ENCODE assay signal across 2 cellular contexts in the genomic region with DNA sequence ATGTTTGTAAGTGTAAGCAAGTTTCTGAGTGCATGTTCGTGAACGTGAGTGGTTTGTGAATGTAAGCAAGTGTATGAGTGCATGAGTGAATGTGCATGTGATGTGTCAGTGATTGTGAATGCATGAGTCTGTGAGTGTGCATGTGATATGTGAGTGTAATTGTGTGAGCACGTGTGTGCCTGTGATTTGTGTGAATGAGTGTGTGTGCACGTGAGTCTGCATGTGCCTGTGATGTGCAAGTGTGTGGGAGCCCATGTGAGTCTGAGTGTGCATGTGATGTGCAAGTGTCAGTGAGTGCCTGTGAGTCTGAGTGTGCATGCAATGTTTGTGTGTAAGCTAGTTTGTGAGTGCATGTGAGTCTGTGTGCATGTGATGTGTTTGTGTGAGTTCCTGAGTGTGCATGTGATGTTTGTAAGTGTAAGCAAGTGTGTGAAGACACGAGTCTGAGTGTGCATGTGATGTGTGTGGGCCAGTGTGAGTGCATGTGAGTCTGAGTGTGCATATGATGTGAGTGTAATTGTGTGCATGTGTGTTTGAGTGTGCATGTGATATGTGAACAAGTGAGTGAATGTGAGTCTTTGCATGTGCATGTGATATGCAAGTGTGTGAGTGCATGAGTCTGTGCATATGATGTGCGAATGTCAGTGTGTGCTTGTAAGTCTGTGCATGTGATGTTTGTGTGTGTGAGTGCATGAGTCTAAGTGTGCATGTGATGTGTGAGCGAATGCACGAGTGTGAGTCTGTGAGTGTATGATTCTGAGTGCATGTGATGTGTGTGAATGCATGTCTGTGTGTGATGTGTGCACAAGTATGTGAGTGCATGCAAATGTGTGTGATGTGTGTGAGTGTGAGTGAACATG.
TF ChIP-seq lines count a peak whose summit lies in the region.

No MANE protein-coding gene starts in this region.

TF ChIP-seq in HEK293, 187 proteins besides CTCF, POLR2A, EP300 and RAD21:
- TF ChIP-seq, protein P1, sequence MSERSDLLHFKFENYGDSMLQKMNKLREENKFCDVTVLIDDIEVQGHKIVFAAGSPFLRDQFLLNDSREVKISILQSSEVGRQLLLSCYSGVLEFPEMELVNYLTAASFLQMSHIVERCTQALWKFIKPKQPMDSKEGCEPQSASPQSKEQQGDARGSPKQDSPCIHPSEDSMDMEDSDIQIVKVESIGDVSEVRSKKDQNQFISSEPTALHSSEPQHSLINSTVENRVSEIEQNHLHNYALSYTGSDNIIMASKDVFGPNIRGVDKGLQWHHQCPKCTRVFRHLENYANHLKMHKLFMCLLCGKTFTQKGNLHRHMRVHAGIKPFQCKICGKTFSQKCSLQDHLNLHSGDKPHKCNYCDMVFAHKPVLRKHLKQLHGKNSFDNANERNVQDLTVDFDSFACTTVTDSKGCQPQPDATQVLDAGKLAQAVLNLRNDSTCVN (tag by site-specific recombination; optimal IDR thresholded peaks at IDR 0.05), result peak; percentile 12
- TF ChIP-seq, protein P2, sequence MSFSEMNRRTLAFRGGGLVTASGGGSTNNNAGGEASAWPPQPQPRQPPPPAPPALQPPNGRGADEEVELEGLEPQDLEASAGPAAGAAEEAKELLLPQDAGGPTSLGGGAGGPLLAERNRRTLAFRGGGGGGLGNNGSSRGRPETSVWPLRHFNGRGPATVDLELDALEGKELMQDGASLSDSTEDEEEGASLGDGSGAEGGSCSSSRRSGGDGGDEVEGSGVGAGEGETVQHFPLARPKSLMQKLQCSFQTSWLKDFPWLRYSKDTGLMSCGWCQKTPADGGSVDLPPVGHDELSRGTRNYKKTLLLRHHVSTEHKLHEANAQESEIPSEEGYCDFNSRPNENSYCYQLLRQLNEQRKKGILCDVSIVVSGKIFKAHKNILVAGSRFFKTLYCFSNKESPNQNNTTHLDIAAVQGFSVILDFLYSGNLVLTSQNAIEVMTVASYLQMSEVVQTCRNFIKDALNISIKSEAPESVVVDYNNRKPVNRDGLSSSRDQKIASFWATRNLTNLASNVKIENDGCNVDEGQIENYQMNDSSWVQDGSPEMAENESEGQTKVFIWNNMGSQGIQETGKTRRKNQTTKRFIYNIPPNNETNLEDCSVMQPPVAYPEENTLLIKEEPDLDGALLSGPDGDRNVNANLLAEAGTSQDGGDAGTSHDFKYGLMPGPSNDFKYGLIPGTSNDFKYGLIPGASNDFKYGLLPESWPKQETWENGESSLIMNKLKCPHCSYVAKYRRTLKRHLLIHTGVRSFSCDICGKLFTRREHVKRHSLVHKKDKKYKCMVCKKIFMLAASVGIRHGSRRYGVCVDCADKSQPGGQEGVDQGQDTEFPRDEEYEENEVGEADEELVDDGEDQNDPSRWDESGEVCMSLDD (tag by site-specific recombination; IDR thresholded peaks at IDR 0.05), result no peak
- TF ChIP-seq, protein P3, sequence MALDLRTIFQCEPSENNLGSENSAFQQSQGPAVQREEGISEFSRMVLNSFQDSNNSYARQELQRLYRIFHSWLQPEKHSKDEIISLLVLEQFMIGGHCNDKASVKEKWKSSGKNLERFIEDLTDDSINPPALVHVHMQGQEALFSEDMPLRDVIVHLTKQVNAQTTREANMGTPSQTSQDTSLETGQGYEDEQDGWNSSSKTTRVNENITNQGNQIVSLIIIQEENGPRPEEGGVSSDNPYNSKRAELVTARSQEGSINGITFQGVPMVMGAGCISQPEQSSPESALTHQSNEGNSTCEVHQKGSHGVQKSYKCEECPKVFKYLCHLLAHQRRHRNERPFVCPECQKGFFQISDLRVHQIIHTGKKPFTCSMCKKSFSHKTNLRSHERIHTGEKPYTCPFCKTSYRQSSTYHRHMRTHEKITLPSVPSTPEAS (tag by site-specific recombination; IDR thresholded peaks at IDR 0.05), result peak; percentile 53; the same call in 1 of the 2 replicates
- TF ChIP-seq ZNF548 (tag by site-specific recombination; IDR thresholded peaks at IDR 0.05) (no peak), ZNF660 (tag by site-specific recombination; IDR thresholded peaks at IDR 0.05) (no peak), MZF1 (tag by site-specific recombination; IDR thresholded peaks at IDR 0.05; ENCODE audit: borderline replicate concordance) (no peak), ZFP41 (tag by site-specific recombination; IDR thresholded peaks at IDR 0.05; ENCODE audit: borderline replicate concordance) (no peak), ZSCAN23 (tag by site-specific recombination; IDR thresholded peaks at IDR 0.05) (no peak)
- TF ChIP-seq, protein P4, sequence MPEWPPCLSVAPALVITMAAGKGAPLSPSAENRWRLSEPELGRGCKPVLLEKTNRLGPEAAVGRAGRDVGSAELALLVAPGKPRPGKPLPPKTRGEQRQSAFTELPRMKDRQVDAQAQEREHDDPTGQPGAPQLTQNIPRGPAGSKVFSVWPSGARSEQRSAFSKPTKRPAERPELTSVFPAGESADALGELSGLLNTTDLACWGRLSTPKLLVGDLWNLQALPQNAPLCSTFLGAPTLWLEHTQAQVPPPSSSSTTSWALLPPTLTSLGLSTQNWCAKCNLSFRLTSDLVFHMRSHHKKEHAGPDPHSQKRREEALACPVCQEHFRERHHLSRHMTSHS (tag by site-specific recombination; IDR thresholded peaks at IDR 0.05), result no peak
TF ChIP-seq in HEK293: peak in this region for 2.

TF ChIP-seq in H1, 55 proteins besides CTCF, POLR2A, EP300 and RAD21:
- TF ChIP-seq CTBP2 (IDR thresholded peaks at IDR 0.05; ENCODE audit: borderline replicate concordance, insufficient read depth, insufficient read length, low read length) (no peak), TEAD4 (IDR thresholded peaks at IDR 0.05; ENCODE audit: low read depth, low read length) (no peak), SP2 (IDR thresholded peaks at IDR 0.05; ENCODE audit: low read length) (no peak), SIX5 (IDR thresholded peaks at IDR 0.05; ENCODE audit: low read depth, low read length) (no peak)
- TF ChIP-seq, protein P5, sequence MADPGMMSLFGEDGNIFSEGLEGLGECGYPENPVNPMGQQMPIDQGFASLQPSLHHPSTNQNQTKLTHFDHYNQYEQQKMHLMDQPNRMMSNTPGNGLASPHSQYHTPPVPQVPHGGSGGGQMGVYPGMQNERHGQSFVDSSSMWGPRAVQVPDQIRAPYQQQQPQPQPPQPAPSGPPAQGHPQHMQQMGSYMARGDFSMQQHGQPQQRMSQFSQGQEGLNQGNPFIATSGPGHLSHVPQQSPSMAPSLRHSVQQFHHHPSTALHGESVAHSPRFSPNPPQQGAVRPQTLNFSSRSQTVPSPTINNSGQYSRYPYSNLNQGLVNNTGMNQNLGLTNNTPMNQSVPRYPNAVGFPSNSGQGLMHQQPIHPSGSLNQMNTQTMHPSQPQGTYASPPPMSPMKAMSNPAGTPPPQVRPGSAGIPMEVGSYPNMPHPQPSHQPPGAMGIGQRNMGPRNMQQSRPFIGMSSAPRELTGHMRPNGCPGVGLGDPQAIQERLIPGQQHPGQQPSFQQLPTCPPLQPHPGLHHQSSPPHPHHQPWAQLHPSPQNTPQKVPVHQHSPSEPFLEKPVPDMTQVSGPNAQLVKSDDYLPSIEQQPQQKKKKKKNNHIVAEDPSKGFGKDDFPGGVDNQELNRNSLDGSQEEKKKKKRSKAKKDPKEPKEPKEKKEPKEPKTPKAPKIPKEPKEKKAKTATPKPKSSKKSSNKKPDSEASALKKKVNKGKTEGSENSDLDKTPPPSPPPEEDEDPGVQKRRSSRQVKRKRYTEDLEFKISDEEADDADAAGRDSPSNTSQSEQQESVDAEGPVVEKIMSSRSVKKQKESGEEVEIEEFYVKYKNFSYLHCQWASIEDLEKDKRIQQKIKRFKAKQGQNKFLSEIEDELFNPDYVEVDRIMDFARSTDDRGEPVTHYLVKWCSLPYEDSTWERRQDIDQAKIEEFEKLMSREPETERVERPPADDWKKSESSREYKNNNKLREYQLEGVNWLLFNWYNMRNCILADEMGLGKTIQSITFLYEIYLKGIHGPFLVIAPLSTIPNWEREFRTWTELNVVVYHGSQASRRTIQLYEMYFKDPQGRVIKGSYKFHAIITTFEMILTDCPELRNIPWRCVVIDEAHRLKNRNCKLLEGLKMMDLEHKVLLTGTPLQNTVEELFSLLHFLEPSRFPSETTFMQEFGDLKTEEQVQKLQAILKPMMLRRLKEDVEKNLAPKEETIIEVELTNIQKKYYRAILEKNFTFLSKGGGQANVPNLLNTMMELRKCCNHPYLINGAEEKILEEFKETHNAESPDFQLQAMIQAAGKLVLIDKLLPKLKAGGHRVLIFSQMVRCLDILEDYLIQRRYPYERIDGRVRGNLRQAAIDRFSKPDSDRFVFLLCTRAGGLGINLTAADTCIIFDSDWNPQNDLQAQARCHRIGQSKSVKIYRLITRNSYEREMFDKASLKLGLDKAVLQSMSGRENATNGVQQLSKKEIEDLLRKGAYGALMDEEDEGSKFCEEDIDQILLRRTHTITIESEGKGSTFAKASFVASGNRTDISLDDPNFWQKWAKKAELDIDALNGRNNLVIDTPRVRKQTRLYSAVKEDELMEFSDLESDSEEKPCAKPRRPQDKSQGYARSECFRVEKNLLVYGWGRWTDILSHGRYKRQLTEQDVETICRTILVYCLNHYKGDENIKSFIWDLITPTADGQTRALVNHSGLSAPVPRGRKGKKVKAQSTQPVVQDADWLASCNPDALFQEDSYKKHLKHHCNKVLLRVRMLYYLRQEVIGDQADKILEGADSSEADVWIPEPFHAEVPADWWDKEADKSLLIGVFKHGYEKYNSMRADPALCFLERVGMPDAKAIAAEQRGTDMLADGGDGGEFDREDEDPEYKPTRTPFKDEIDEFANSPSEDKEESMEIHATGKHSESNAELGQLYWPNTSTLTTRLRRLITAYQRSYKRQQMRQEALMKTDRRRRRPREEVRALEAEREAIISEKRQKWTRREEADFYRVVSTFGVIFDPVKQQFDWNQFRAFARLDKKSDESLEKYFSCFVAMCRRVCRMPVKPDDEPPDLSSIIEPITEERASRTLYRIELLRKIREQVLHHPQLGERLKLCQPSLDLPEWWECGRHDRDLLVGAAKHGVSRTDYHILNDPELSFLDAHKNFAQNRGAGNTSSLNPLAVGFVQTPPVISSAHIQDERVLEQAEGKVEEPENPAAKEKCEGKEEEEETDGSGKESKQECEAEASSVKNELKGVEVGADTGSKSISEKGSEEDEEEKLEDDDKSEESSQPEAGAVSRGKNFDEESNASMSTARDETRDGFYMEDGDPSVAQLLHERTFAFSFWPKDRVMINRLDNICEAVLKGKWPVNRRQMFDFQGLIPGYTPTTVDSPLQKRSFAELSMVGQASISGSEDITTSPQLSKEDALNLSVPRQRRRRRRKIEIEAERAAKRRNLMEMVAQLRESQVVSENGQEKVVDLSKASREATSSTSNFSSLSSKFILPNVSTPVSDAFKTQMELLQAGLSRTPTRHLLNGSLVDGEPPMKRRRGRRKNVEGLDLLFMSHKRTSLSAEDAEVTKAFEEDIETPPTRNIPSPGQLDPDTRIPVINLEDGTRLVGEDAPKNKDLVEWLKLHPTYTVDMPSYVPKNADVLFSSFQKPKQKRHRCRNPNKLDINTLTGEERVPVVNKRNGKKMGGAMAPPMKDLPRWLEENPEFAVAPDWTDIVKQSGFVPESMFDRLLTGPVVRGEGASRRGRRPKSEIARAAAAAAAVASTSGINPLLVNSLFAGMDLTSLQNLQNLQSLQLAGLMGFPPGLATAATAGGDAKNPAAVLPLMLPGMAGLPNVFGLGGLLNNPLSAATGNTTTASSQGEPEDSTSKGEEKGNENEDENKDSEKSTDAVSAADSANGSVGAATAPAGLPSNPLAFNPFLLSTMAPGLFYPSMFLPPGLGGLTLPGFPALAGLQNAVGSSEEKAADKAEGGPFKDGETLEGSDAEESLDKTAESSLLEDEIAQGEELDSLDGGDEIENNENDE (IDR thresholded peaks at IDR 0.05; ENCODE audit: insufficient replicate concordance, low read length), result no peak
